Comparison of ENCODE assay signal across 11 cellular contexts in the genomic region with DNA sequence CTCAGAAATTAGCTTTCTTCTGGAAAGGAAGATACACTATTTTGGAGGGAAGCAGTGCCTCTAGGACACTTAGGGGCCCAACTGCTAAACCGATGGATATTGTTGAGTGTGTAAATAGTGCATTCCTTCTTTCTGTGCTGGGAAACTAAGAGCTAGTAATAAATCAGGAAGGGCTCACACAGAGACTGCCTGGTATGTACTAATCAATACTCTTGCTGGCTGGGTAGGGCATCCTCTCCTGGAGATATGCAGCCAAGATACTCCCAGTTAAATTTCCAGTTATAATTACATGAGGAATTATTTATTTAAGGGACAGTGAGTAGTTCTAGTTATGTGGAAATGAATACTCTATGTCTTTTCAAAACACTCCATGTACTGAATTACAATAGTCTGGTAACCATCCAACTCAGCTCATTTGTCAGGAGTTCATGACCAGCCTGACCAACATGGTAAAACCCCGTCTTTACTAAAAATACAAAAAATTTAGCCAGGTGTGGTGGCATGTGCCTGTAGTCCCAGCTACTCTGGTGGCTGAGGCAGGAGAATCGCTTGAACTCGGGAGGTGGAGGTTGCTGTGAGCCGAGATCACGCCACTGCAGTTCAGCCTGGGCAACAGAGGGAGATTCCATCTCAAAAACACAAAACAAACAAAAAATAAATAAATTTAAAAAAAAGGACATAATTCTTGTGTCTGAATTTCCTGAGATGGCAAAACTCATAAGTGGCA.
A peak's percentile ranks its signal among the peaks of the same experiment; 100 is the strongest.
DNase-seq lines count a peak whose midpoint lies in the region; ATAC-seq, FAIRE-seq and TF ChIP-seq lines count a peak whose summit lies in the region.
"Had no signal": no experiment of that assay in that cellular context is flagged by ENCODE, and none has a peak within 500 bp of the region (broad histone marks: within the 10 kb centered on the region; RNA-seq: fewer than 3 reads in every experiment).

No MANE protein-coding gene starts in this region.

- no peak for FAIRE-seq in GM12891 (lab: Jason Lieb, UNC)
- FAIRE-seq: endothelial cell of umbilical vein had no signal

- peak overlapping the region; percentile 94 for H3K9ac ChIP-seq in DND-41 (ENCODE audit: low read depth, low read length)

- TF ChIP-seq POLR2A in NB4 (IDR thresholded peaks at IDR 0.05; ENCODE audit: extremely low read depth, insufficient read length): no peak
- no peak for TF ChIP-seq POLR2A in GM12891 (IDR thresholded peaks at IDR 0.05; ENCODE audit: low read depth, low read length)

- H3K27me3 ChIP-seq in DND-41 (ENCODE audit: insufficient read depth, low read length, poor library complexity): no peaks in the 10 kb centered on the region

- H3K79me2 ChIP-seq in DND-41 (ENCODE audit: insufficient read depth, low read length): peaks cover 37% of the 10 kb centered on the region

- no peak for TF ChIP-seq CTCF in 22Rv1 (IDR thresholded peaks at IDR 0.05)
- TF ChIP-seq CTCF in DND-41 (IDR thresholded peaks at IDR 0.05; ENCODE audit: borderline replicate concordance, extremely low read depth, low read length, poor library complexity, severe bottlenecking): no peak
- TF ChIP-seq CTCF in NB4 (IDR thresholded peaks at IDR 0.05; ENCODE audit: low read depth, low read length): no peak

- peaks cover 40% of the 10 kb centered on the region for H3K27me3 Mint-ChIP-seq in activated naive CD8-positive, alpha-beta T cell treated with anti-CD3 and anti-CD28 coated beads for 36 hours

- H3K36me3 Mint-ChIP-seq in activated naive CD8-positive, alpha-beta T cell treated with anti-CD3 and anti-CD28 coated beads for 36 hours: peaks cover 25% of the 10 kb centered on the region

- no peak for ATAC-seq in DND-41 (ENCODE audit: insufficient read depth, low read depth)
- no peak for ATAC-seq in HG03135 (IDR thresholded peaks at IDR 0.05; ENCODE audit: unreplicated experiment)
- ATAC-seq in HG02973 (IDR thresholded peaks at IDR 0.05; ENCODE audit: unreplicated experiment): no peak

- peaks cover 7% of the 10 kb centered on the region; the same call in 1 of the 2 replicates for H3K36me3 ChIP-seq in DND-41 (ENCODE audit: insufficient read depth, low read length)

- peaks cover 1% of the 10 kb centered on the region for H3K9me3 Mint-ChIP-seq in activated naive CD8-positive, alpha-beta T cell treated with anti-CD3 and anti-CD28 coated beads for 36 hours

- H3K4me3 Mint-ChIP-seq in activated naive CD8-positive, alpha-beta T cell treated with anti-CD3 and anti-CD28 coated beads for 36 hours: peak overlapping the region; percentile 43

- H4K20me1 ChIP-seq in DND-41 (ENCODE audit: insufficient read depth, low read length): peaks cover 4% of the 10 kb centered on the region

- no peak overlapping the region for H2AFZ ChIP-seq in DND-41 (ENCODE audit: low read depth, low read length)

- peaks cover 17% of the 10 kb centered on the region for H3K4me1 ChIP-seq in DND-41 (ENCODE audit: insufficient read depth, low read length)

- H3K9me3 ChIP-seq in DND-41 (ENCODE audit: insufficient read depth, low read length, severe bottlenecking): no peaks in the 10 kb centered on the region

- H3K27ac Mint-ChIP-seq in activated naive CD8-positive, alpha-beta T cell treated with anti-CD3 and anti-CD28 coated beads for 36 hours: peak overlapping the region; percentile 77

- H3K4me2 ChIP-seq in DND-41 (ENCODE audit: insufficient read depth, low read length): peak overlapping the region; percentile 69; the same call in 1 of the 2 replicates

- H3K4me3 ChIP-seq in DND-41 (ENCODE audit: low read depth in 1 of 2, low read length in 2 of 2) (peak overlapping the region in 1 of 2 experiments; percentile 89; a peak in 1 of 4 replicates), NB4 (ENCODE audit: low read depth, low read length) (peak overlapping the region; percentile 57)

- DNase-seq in DND-41: no peak
- DNase-seq in NB4 (ENCODE audit: low read depth): no peak
- DNase-seq in activated naive CD8-positive, alpha-beta T cell treated with anti-CD3 and anti-CD28 coated beads for 36 hours: no peak
- DNase-seq in GM12891 (ENCODE audit: insufficient read length, low spot score): no peak
- no peak for DNase-seq in NOMO-1 treated with dmso at 0.1 percent for 144 hours (lab: John Stamatoyannopoulos, UW; ENCODE audit: unreplicated experiment)
- DNase-seq: COR-L47, Right ventricle myocardium superior had no signal

- H3K27ac ChIP-seq in 22Rv1 (peak overlapping the region; percentile 99), DND-41 (ENCODE audit: low read length) (peak overlapping the region; percentile 100)

- H3K4me1 Mint-ChIP-seq in activated naive CD8-positive, alpha-beta T cell treated with anti-CD3 and anti-CD28 coated beads for 36 hours: peaks cover 57% of the 10 kb centered on the region

TF ChIP-seq in GM12891, 5 proteins besides CTCF, POLR2A, EP300 and RAD21:
- no peak for TF ChIP-seq SPI1 (IDR thresholded peaks at IDR 0.05; ENCODE audit: low read depth, low read length)
- no peak for TF ChIP-seq PAX5 (IDR thresholded peaks at IDR 0.05; ENCODE audit: insufficient read depth, low read length, severe bottlenecking)
